In genomic region chr1:108000620-108001105, GRCh38 we compare ENCODE assay signal across 11 cellular contexts. TPM values are rescaled to one million over a fixed set of nuclear protein-coding genes. Genes with fewer than 3 reads are reported as not detected.
DNase-seq lines count a peak whose midpoint lies in the region; ATAC-seq, FAIRE-seq and TF ChIP-seq lines count a peak whose summit lies in the region.
"Had no signal": no experiment of that assay in that cellular context is flagged by ENCODE, and none has a peak within 500 bp of the region (broad histone marks: within the 10 kb centered on the region; RNA-seq: fewer than 3 reads in every experiment).

No MANE protein-coding gene starts in this region.

- no peaks in the 10 kb centered on the region for H3K79me2 ChIP-seq in K562 (ENCODE audit: control insufficient read depth, insufficient read depth, low read length)

- no peak overlapping the region for H3K4me2 ChIP-seq in K562 (ENCODE audit: insufficient read depth, low read length)
- H3K4me2 ChIP-seq: BLaER1 had no signal

- H4K20me1 ChIP-seq in K562 (replicated peaks; ENCODE audit: control insufficient read depth, insufficient read depth, low read length) = no peaks in the 10 kb centered on the region
- H4K20me1 ChIP-seq: BLaER1 had no signal

- no peaks in the 10 kb centered on the region for H3K4me1 ChIP-seq in K562 (replicated peaks in 1 of 2; ENCODE audit: control insufficient read depth in 2 of 2, insufficient read depth in 2 of 2, low read length in 2 of 2)
- H3K4me1 ChIP-seq in effector memory CD4-positive, alpha-beta T cell (ENCODE audit: control insufficient read depth, insufficient read depth, low read length, poor library complexity, severe bottlenecking) = no peaks in the 10 kb centered on the region
- H3K4me1 ChIP-seq: BLaER1 had no signal

- CTCF ChIA-PET in K562 (lab: Yijun Ruan, JAX; ENCODE audit: low intra/inter-chr PET ratio) = no interaction called here

- no peak for FAIRE-seq in K562 (lab: Jason Lieb, UNC)

- no peak overlapping the region for H3K9ac ChIP-seq in K562 (ENCODE audit: insufficient read depth in 1 of 2, low read depth in 2 of 2, low read length in 2 of 2)
- H3K9ac ChIP-seq: BLaER1 had no signal

- no peaks in the 10 kb centered on the region for H3K9me3 ChIP-seq in K562 (replicated peaks; ENCODE audit: control insufficient read depth, insufficient read depth, low read depth, low read length)
- H3K9me3 ChIP-seq in effector memory CD4-positive, alpha-beta T cell (ENCODE audit: control insufficient read depth, low read length) = no peaks in the 10 kb centered on the region
- H3K9me3 ChIP-seq: BLaER1 had no signal

- no peak overlapping the region for H3K27ac ChIP-seq in K562 (ENCODE audit: extremely low read depth, low read depth, low read length)
- H3K27ac ChIP-seq in effector memory CD4-positive, alpha-beta T cell (ENCODE audit: insufficient read depth, low read length, poor library complexity, severe bottlenecking) = no peak overlapping the region
- H3K27ac ChIP-seq: BLaER1 had no signal

- intact Hi-C loops in K562 (cut with micrococcal nuclease) = no loop called here

- WGBS in K562 (ENCODE audit: insufficient coverage, low coverage, missing lambda C conversion rate) = 0% methylated on average over 2 of the region's 2 CpGs

- TF ChIP-seq POLR2A in K562 (conservative IDR thresholded peaks at IDR 0.05) = no peak

- in situ Hi-C loops in K562 (cut with MboI) = no loop called here

- H3K36me3 ChIP-seq in K562 (ENCODE audit: control insufficient read depth, insufficient read depth, low read length) = no peaks in the 10 kb centered on the region
- H3K36me3 ChIP-seq in effector memory CD4-positive, alpha-beta T cell (ENCODE audit: control insufficient read depth, insufficient read depth, low read length) = no peaks in the 10 kb centered on the region
- H3K36me3 ChIP-seq: BLaER1 had no signal

- TF ChIP-seq CTCF in AG10803 (conservative IDR thresholded peaks at IDR 0.05; ENCODE audit: low read length) = no peak
- TF ChIP-seq CTCF in K562 (IDR thresholded peaks at IDR 0.05 in 2 of 3, conservative IDR thresholded peaks at IDR 0.05 in 1 of 3; ENCODE audit: insufficient read depth in 2 of 3, low read depth in 1 of 3, low read length in 3 of 3) = no peak

- peak; percentile 26 for DNase-seq in AG10803 (ENCODE audit: low read depth)
- peak; percentile 87 for DNase-seq in NCI-H1105 (lab: John Stamatoyannopoulos, UW)
- DNase-seq in K562 (ENCODE audit: extremely low read depth in 1 of 4, low spot score in 3 of 4) = no peak
- peak; percentile 90 for DNase-seq in kidney tubule cell (ENCODE audit: low spot score)
- no peak for DNase-seq in effector memory CD4-positive, alpha-beta T cell
- DNase-seq in GF-D8 (lab: John Stamatoyannopoulos, UW) = no peak
- no peak for DNase-seq in NCI-H2196 treated with DMSO at 0.1 percent for 48 hours (lab: John Stamatoyannopoulos, UW; ENCODE audit: unreplicated experiment)
- DNase-seq in 8988T = no peak
- DNase-seq: activated naive CD4-positive, alpha-beta T cell treated with anti-CD3 and anti-CD28 coated beads for 36 hours; T-helper 17 cell had no signal

- no peak overlapping the region for H3K4me3 ChIP-seq in AG10803 (ENCODE audit: low read length)
- H3K4me3 ChIP-seq in K562 = no peak overlapping the region
- no peak overlapping the region for H3K4me3 ChIP-seq in effector memory CD4-positive, alpha-beta T cell (ENCODE audit: insufficient read depth, low read depth, low read length, poor library complexity, severe bottlenecking)
- H3K4me3 ChIP-seq: BLaER1 had no signal

- no peaks in the 10 kb centered on the region for H3K9me1 ChIP-seq in K562 (ENCODE audit: control insufficient read depth, insufficient read depth, low read length)

- H3K27me3 ChIP-seq in K562 (ENCODE audit: control insufficient read depth in 2 of 2, insufficient read depth in 2 of 2, low read length in 2 of 2) = peaks cover 0 to 4% of the 10 kb centered on the region in 2 experiments; a peak in 2 of 5 replicates
- no peaks in the 10 kb centered on the region for H3K27me3 ChIP-seq in effector memory CD4-positive, alpha-beta T cell (replicated peaks; ENCODE audit: control insufficient read depth, insufficient read depth, low read length, poor library complexity, severe bottlenecking)
- H3K27me3 ChIP-seq: BLaER1 had no signal

- TF ChIP-seq RAD21 in K562 (CRISPR knock-in tag; conservative IDR thresholded peaks at IDR 0.05 in 1 of 2, IDR thresholded peaks at IDR 0.05 in 1 of 2) = no peak

- no peak overlapping the region for H2AFZ ChIP-seq in K562 (ENCODE audit: low read depth, low read length)

- no peak for ATAC-seq in K562
- ATAC-seq: T-helper 17 cell had no signal

- no TSS peak for BruUV-seq in K562 (replicated peaks; lab: Mats Ljungman, UMichigan)

- TF ChIP-seq EP300 in K562 (IDR thresholded peaks at IDR 0.05; ENCODE audit: low read length) = no peak

- POLR2A ChIA-PET in K562 (lab: Yijun Ruan, JAX) = interaction anchor here (0.7 kb wide), 1 partner anchor 127 kb away, joined by 3 read pairs; no protein-coding TSS in a partner anchor

TF ChIP-seq in K562, 482 proteins besides CTCF, POLR2A, EP300 and RAD21:
- TF ChIP-seq ZC3H4 (CRISPR knock-in tag; IDR thresholded peaks at IDR 0.05; ENCODE audit: borderline replicate concordance) (no peak), NFIC (IDR thresholded peaks at IDR 0.05) (peak; percentile 46)

RNA-seq across cellular contexts. Expression of gene VAV3, which starts 35.7 kb away (rescaled TPM):
- total RNA-seq in K562 (2011; cell fraction: chromatin; rRNA removed; ENCODE audit: low replicate concordance) = not detected in 2 replicates
- not detected in 2 replicates for total RNA-seq in K562 (2011; cell fraction: nucleolus; rRNA removed)
- total RNA-seq in K562 (2011; cell fraction: nucleoplasm; rRNA removed) = not detected in 2 replicates
- total RNA-seq in K562 (2014; rRNA removed) (not detected in 2 replicates), K562 (2014; rRNA removed; fragmentation: Illumina TruSeq; extraction: Trizol) (not detected in 2 replicates), K562 (2015; rRNA removed; fragmentation: Illumina TruSeq; extraction: Trizol) (not detected in 2 replicates), K562 (2021) (not detected in 2 replicates)
- polyA plus RNA-seq in K562 (2011; rRNA removed) (not detected in 2 replicates), K562 (2014; fragmentation: Illumina TruSeq; extraction: Trizol) (not detected in 2 replicates), K562 (2014; fragmentation: Nextera tagmentation; extraction: Ambion mirVana) (not detected), K562 (2014; rRNA removed) (not detected in 2 replicates)
- not detected in 2 replicates for polyA plus RNA-seq in K562 (2011; cell fraction: cytosol; rRNA removed)
- polyA plus RNA-seq in K562 (2011; cell fraction: nucleus; rRNA removed) = not detected in 2 replicates
- 0.07 TPM in 1 of 2 replicates, not detected in the other for polyA plus RNA-seq in K562 (2012)
- not detected in 2 replicates for polyA minus RNA-seq in K562 (2011; rRNA and poly(A)+ RNA removed)
- not detected in 2 replicates for polyA minus RNA-seq in K562 (2011; cell fraction: cytosol; rRNA and poly(A)+ RNA removed)
- not detected in 2 replicates for polyA minus RNA-seq in K562 (2011; cell fraction: nucleus; rRNA and poly(A)+ RNA removed)

Comparison
In these comparisons a context has a peak if more than half of its experiments do, and no peak if none do; other contexts are left out.
1. DNase-seq: peak in AG10803 (single experiment), NCI-H1105 (single experiment) and kidney tubule cell (single experiment); none in K562 (0 of 4), effector memory CD4-positive, alpha-beta T cell (0 of 3), GF-D8 (single experiment), NCI-H2196 treated with DMSO at 0.1 percent for 48 hours (single experiment) and 8988T (single experiment).